8 cellular contexts compared by ENCODE assay signal in the genomic region with DNA sequence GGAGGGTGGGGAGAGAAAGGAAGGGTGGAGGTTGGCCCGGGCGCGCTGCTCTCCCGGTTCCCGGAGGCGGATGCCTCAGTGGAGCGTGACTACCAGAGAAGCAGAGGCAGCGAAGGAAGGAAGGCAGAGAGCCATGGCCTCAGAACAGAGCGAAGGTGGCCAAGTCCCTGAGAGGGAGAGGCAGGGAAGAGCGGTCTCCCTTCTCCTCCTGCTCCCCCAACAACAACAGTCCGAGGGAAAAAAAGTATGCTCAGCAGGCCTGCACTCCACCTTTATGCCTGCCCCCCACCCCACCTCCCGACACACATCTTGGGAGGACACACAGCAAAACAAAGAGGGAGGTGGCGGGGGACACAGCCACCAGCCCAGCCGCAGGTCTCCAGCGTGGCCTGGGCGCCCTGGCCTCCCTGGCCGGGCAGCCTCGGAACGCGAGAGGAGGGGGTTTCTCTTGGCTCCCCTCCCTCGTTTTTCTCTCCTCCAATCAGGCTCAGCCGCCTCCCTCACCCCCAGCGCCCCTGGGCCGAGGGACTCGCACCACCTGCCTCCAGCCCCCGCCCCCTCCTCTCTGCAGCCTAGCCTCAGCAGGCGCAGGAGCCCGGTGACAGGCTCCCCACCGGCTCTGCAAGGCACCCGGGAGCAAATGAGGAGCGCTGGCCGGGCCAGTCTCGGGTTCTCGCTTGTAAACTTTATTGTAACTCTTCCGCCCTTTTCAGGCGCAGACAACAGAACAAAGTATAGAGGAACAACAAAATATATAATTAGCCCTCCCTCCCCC. TPM values are rescaled to one million over a fixed set of nuclear protein-coding genes. Genes with fewer than 3 reads are reported as not detected.
DNase-seq lines count a peak whose midpoint lies in the region; ATAC-seq and TF ChIP-seq lines count a peak whose summit lies in the region.

No MANE protein-coding gene starts in this region.

- ATAC-seq in activated naive CD8-positive, alpha-beta T cell treated with anti-CD3 and anti-CD28 coated beads, Interleukin-2, amount 10 ng/mL, durations not matched to agents 7 days and 5 days (ENCODE audit: low read depth) = no peak
- ATAC-seq in GM19035 (IDR thresholded peaks at IDR 0.05; ENCODE audit: unreplicated experiment) = no peak
- no peak for ATAC-seq in GM18861 (IDR thresholded peaks at IDR 0.05; ENCODE audit: unreplicated experiment)
- no peak for ATAC-seq in HG02678 (IDR thresholded peaks at IDR 0.05; ENCODE audit: unreplicated experiment)

- DNase-seq in DMS79 treated with DMSO at 0.1 percent for 48 hours (lab: John Stamatoyannopoulos, UW) = peak; percentile 74
- DNase-seq in NAMALWA (ENCODE audit: low spot score) = peak; percentile 23
- DNase-seq in activated naive CD8-positive, alpha-beta T cell treated with anti-CD3 and anti-CD28 coated beads, Interleukin-2, amount 10 ng/mL, durations not matched to agents 7 days and 5 days = no peak
- peak; percentile 82 for DNase-seq in nephron progenitor cell
- no peak for DNase-seq in cerebellum (ENCODE audit: low spot score)

- POLR2A ChIA-PET in activated naive CD8-positive, alpha-beta T cell treated with anti-CD3 and anti-CD28 coated beads, Interleukin-2, amount 10 ng/mL, durations not matched to agents 7 days and 5 days (lab: Charles Lee) = no interaction called here

- peaks cover 76% of the 10 kb centered on the region for H3K27me3 Mint-ChIP-seq in activated naive CD8-positive, alpha-beta T cell treated with anti-CD3 and anti-CD28 coated beads, Interleukin-2, amount 10 ng/mL, durations not matched to agents 7 days and 5 days
- H3K27me3 Mint-ChIP-seq in nephron progenitor cell (ENCODE audit: low read depth, poor library complexity) = peaks cover 6% of the 10 kb centered on the region

- no peaks in the 10 kb centered on the region for H3K36me3 Mint-ChIP-seq in activated naive CD8-positive, alpha-beta T cell treated with anti-CD3 and anti-CD28 coated beads, Interleukin-2, amount 10 ng/mL, durations not matched to agents 7 days and 5 days
- peaks cover 32% of the 10 kb centered on the region for H3K36me3 Mint-ChIP-seq in nephron progenitor cell (ENCODE audit: low read depth)

- no peaks in the 10 kb centered on the region for H3K9me3 Mint-ChIP-seq in activated naive CD8-positive, alpha-beta T cell treated with anti-CD3 and anti-CD28 coated beads, Interleukin-2, amount 10 ng/mL, durations not matched to agents 7 days and 5 days
- H3K9me3 Mint-ChIP-seq in nephron progenitor cell = no peaks in the 10 kb centered on the region

- H3K4me3 Mint-ChIP-seq in activated naive CD8-positive, alpha-beta T cell treated with anti-CD3 and anti-CD28 coated beads, Interleukin-2, amount 10 ng/mL, durations not matched to agents 7 days and 5 days = peak overlapping the region; percentile 86
- peak overlapping the region; percentile 99 for H3K4me3 Mint-ChIP-seq in nephron progenitor cell

- TF ChIP-seq CTCF in nephron progenitor cell (IDR thresholded peaks at IDR 0.05) = no peak

- H3K4me1 Mint-ChIP-seq in activated naive CD8-positive, alpha-beta T cell treated with anti-CD3 and anti-CD28 coated beads, Interleukin-2, amount 10 ng/mL, durations not matched to agents 7 days and 5 days = peaks cover 31% of the 10 kb centered on the region
- peaks cover 50% of the 10 kb centered on the region for H3K4me1 Mint-ChIP-seq in nephron progenitor cell

- no peak overlapping the region for H3K27ac Mint-ChIP-seq in activated naive CD8-positive, alpha-beta T cell treated with anti-CD3 and anti-CD28 coated beads, Interleukin-2, amount 10 ng/mL, durations not matched to agents 7 days and 5 days
- peak overlapping the region; percentile 100 for H3K27ac Mint-ChIP-seq in nephron progenitor cell

RNA-seq across cellular contexts. Expression of a gene that starts 1.1 kb away (rescaled TPM):
- 1 to 10 TPM in 1 of 2 experiments, under 1 TPM in 1; 0.80 to 1.0 TPM for total RNA-seq in activated naive CD8-positive, alpha-beta T cell treated with anti-CD3 and anti-CD28 coated beads, Interleukin-2, amount 10 ng/mL, durations not matched to agents 7 days and 5 days
- not detected for total RNA-seq in cerebellum

RNA-seq across cellular contexts. Expression of a gene that starts 3.2 kb away (rescaled TPM):
- total RNA-seq in activated naive CD8-positive, alpha-beta T cell treated with anti-CD3 and anti-CD28 coated beads, Interleukin-2, amount 10 ng/mL, durations not matched to agents 7 days and 5 days = not detected
- not detected for total RNA-seq in cerebellum

RNA-seq across cellular contexts. Expression of a gene that starts 7.1 kb away (rescaled TPM):
- not detected for total RNA-seq in activated naive CD8-positive, alpha-beta T cell treated with anti-CD3 and anti-CD28 coated beads, Interleukin-2, amount 10 ng/mL, durations not matched to agents 7 days and 5 days
- not detected for total RNA-seq in cerebellum

RNA-seq across cellular contexts. Expression of a gene that starts 14.3 kb away (rescaled TPM):
- total RNA-seq in activated naive CD8-positive, alpha-beta T cell treated with anti-CD3 and anti-CD28 coated beads, Interleukin-2, amount 10 ng/mL, durations not matched to agents 7 days and 5 days = under 1 TPM; 0.11 to 0.23 TPM
- 0.09 TPM for total RNA-seq in cerebellum

RNA-seq across cellular contexts. Expression of a gene that starts 18.3 kb away (rescaled TPM):
- total RNA-seq in activated naive CD8-positive, alpha-beta T cell treated with anti-CD3 and anti-CD28 coated beads, Interleukin-2, amount 10 ng/mL, durations not matched to agents 7 days and 5 days = not detected
- total RNA-seq in cerebellum = not detected

Comparison
In these comparisons a context has a peak if more than half of its experiments do, and no peak if none do; other contexts are left out.
1. DNase-seq: peak in DMS79 treated with DMSO at 0.1 percent for 48 hours (single experiment), NAMALWA (single experiment) and nephron progenitor cell (single experiment); none in activated naive CD8-positive, alpha-beta T cell treated with anti-CD3 and anti-CD28 coated beads, Interleukin-2, amount 10 ng/mL, durations not matched to agents 7 days and 5 days (single experiment) and cerebellum (single experiment).